Comparison of ENCODE assay signal across 19 cellular contexts in genomic region chr18:24043403-24043802, GRCh38.
"Had no signal": no experiment of that assay in that cellular context is flagged by ENCODE, and none has a peak within 500 bp of the region (broad histone marks: within the 10 kb centered on the region; RNA-seq: fewer than 3 reads in every experiment).

No MANE protein-coding gene starts in this region.

- DNase-seq: activated CD4-positive, alpha-beta memory T cell treated with anti-CD3 and anti-CD28 coated beads for 36 hours; activated CD4-positive, alpha-beta T cell treated with anti-CD3 and anti-CD28 coated beads for 36 hours; activated CD8-positive, alpha-beta memory T cell treated with anti-CD3 and anti-CD28 coated beads, Interleukin-2, amount 10 ng/mL, durations not matched to agents 7 days and 5 days; activated effector memory CD4-positive, alpha-beta T cell treated with anti-CD3 and anti-CD28 coated beads, Interleukin-2, amount 50 U/mL, for 16 hours; activated naive CD8-positive, alpha-beta T cell treated with anti-CD3 and anti-CD28 coated beads, Interleukin-2, amount 10 ng/mL, durations not matched to agents 7 days and 5 days; activated T-cell treated with anti-CD3 and anti-CD28 coated beads, Interleukin-2, amount 50 U/mL, for 1 hour; central memory CD4-positive, alpha-beta T cell; cortex of kidney; effector CD8-positive, alpha-beta T cell; foreskin fibroblast; hypothalamus; lower lobe of right lung; stimulated activated CD4-positive, alpha-beta T cell treated with anti-CD3 and anti-CD28 coated beads, Interleukin-12 subunit alpha, Interleukin-12 subunit beta, amount 100 ng/mL, for 4 hours; stimulated activated CD4-positive, alpha-beta T cell treated with anti-CD3 and anti-CD28 coated beads, Interleukin-2, amount 100 ng/mL, for 24 hours; T1000; WERI-Rb-1 had no signal

- H3K9me3 ChIP-seq: lower lobe of right lung, thoracic aorta had no signal

- H3K4me3 Mint-ChIP-seq: activated CD4-positive, alpha-beta memory T cell treated with anti-CD3 and anti-CD28 coated beads for 36 hours; activated CD4-positive, alpha-beta T cell treated with anti-CD3 and anti-CD28 coated beads for 36 hours; activated CD8-positive, alpha-beta memory T cell treated with anti-CD3 and anti-CD28 coated beads, Interleukin-2, amount 10 ng/mL, durations not matched to agents 7 days and 5 days; activated naive CD8-positive, alpha-beta T cell treated with anti-CD3 and anti-CD28 coated beads, Interleukin-2, amount 10 ng/mL, durations not matched to agents 7 days and 5 days; brain had no signal

- H3K36me3 Mint-ChIP-seq: activated CD4-positive, alpha-beta memory T cell treated with anti-CD3 and anti-CD28 coated beads for 36 hours had no signal

- H3K27ac Mint-ChIP-seq: activated CD4-positive, alpha-beta memory T cell treated with anti-CD3 and anti-CD28 coated beads for 36 hours; activated CD4-positive, alpha-beta T cell treated with anti-CD3 and anti-CD28 coated beads for 36 hours; activated CD8-positive, alpha-beta memory T cell treated with anti-CD3 and anti-CD28 coated beads, Interleukin-2, amount 10 ng/mL, durations not matched to agents 7 days and 5 days; activated naive CD8-positive, alpha-beta T cell treated with anti-CD3 and anti-CD28 coated beads, Interleukin-2, amount 10 ng/mL, durations not matched to agents 7 days and 5 days; brain had no signal

- H3K9me3 Mint-ChIP-seq: activated CD4-positive, alpha-beta memory T cell treated with anti-CD3 and anti-CD28 coated beads for 36 hours; activated naive CD8-positive, alpha-beta T cell treated with anti-CD3 and anti-CD28 coated beads, Interleukin-2, amount 10 ng/mL, durations not matched to agents 7 days and 5 days had no signal

- H3K4me1 Mint-ChIP-seq: brain had no signal

- H3K27ac ChIP-seq: lower lobe of right lung, parathyroid adenoma, thoracic aorta, WERI-Rb-1 had no signal

- ATAC-seq: activated CD4-positive, alpha-beta T cell treated with anti-CD3 and anti-CD28 coated beads for 36 hours; activated CD8-positive, alpha-beta memory T cell treated with anti-CD3 and anti-CD28 coated beads, Interleukin-2, amount 10 ng/mL, durations not matched to agents 7 days and 5 days had no signal

- H3K4me1 ChIP-seq: parathyroid adenoma had no signal

- H3K4me3 ChIP-seq: lower lobe of right lung, thoracic aorta had no signal

- H3K36me3 ChIP-seq: lower lobe of right lung, thoracic aorta, WERI-Rb-1 had no signal

- H3K27me3 Mint-ChIP-seq: activated CD4-positive, alpha-beta memory T cell treated with anti-CD3 and anti-CD28 coated beads for 36 hours; activated CD4-positive, alpha-beta T cell treated with anti-CD3 and anti-CD28 coated beads for 36 hours; activated CD8-positive, alpha-beta memory T cell treated with anti-CD3 and anti-CD28 coated beads, Interleukin-2, amount 10 ng/mL, durations not matched to agents 7 days and 5 days; activated naive CD8-positive, alpha-beta T cell treated with anti-CD3 and anti-CD28 coated beads, Interleukin-2, amount 10 ng/mL, durations not matched to agents 7 days and 5 days; brain had no signal
